In the genomic region with DNA sequence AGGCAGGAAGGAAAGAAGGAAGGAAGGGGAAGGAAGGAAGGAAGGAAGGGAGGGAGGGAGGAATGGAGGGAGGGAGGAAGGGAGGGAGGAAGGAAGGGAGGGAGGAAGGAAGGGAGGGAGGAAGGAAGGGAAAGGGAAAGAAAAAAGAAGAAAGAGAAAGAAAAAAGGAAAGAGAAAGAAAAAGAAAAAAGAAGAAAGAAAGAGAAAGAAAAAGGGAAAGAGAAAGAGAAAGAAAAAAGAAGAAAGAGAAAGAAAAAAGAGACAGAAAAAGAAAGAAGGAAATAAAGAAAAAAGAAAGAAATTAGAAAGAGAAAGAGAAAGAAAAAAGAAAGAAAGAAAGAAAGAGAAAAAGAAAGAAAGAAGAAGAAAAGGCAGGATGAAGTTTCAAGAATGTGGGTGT, we compare ENCODE assay signal across 9 cellular contexts. TPM values are rescaled to one million over a fixed set of nuclear protein-coding genes. Genes with fewer than 3 reads are reported as not detected.
"Had no signal": no experiment of that assay in that cellular context is flagged by ENCODE, and none has a peak within 500 bp of the region (broad histone marks: within the 10 kb centered on the region; RNA-seq: fewer than 3 reads in every experiment).

No MANE protein-coding gene starts in this region.

- H3K27me3 Mint-ChIP-seq: IgD-negative memory B cell had no signal

- DNase-seq: IMR-90, KBM-7, KG1 had no signal

- H3K9ac ChIP-seq: KMS-11 had no signal

- FAIRE-seq: HepG2, HTR-8/SVneo had no signal

- ATAC-seq: HepG2 had no signal

- H3K27ac ChIP-seq: HL-60, KMS-11 had no signal

- H3K27ac Mint-ChIP-seq: IgD-negative memory B cell had no signal

- H3K4me2 ChIP-seq: KMS-11 had no signal

RNA-seq across cellular contexts. Expression of a gene that starts 15.0 kb away (rescaled TPM):
- total RNA-seq: HepG2, HT-29 had no signal
- polyA plus RNA-seq: HepG2 had no signal
